Comparison of ENCODE assay signal across 15 cellular contexts in genomic region chr11:10457901-10458300, GRCh38. TPM values are rescaled to one million over a fixed set of nuclear protein-coding genes. Genes with fewer than 3 reads are reported as not detected.
DNase-seq lines count a peak whose midpoint lies in the region; ATAC-seq, FAIRE-seq and TF ChIP-seq lines count a peak whose summit lies in the region.
"Had no signal": no experiment of that assay in that cellular context is flagged by ENCODE, and none has a peak within 500 bp of the region (broad histone marks: within the 10 kb centered on the region; RNA-seq: fewer than 3 reads in every experiment).

No MANE protein-coding gene starts in this region.

- no peak overlapping the region for H3K9ac ChIP-seq in mesenchymal stem cell (ENCODE audit: low read length)

- no peak overlapping the region for H3K4me2 ChIP-seq in mesenchymal stem cell (ENCODE audit: low read length, poor library complexity, severe bottlenecking)

- H3K4me1 Mint-ChIP-seq in CD4-positive, alpha-beta T cell (ENCODE audit: low read depth), result peaks cover 59% of the 10 kb centered on the region
- peaks cover 55% of the 10 kb centered on the region for H3K4me1 Mint-ChIP-seq in activated CD8-positive, alpha-beta T cell treated with anti-CD3 and anti-CD28 coated beads, Interleukin-2, amount 10 ng/mL, durations not matched to agents 7 days and 5 days (ENCODE audit: low read depth)

- H4K91ac ChIP-seq in mesenchymal stem cell (ENCODE audit: low read length), result no peak overlapping the region

- no peak for TF ChIP-seq POLR2A in GM12892 (IDR thresholded peaks at IDR 0.05; ENCODE audit: low read depth, low read length)

- H3K4ac ChIP-seq in mesenchymal stem cell (ENCODE audit: low read depth in 1 of 2, low read length in 2 of 2), result no peak overlapping the region

- no peak overlapping the region for H3K14ac ChIP-seq in mesenchymal stem cell (ENCODE audit: low read length in 2 of 2)

- POLR2A ChIA-PET in CD4-positive, alpha-beta T cell (lab: Charles Lee), result interaction anchor here (1.0 to 3.4 kb wide), 7 partner anchors 16 to 997 kb away, joined by 3 to 18 read pairs (median 3); partner anchors contain the start of genes EIF4G2, RNF141 and ZNF143
- POLR2A ChIA-PET in activated CD8-positive, alpha-beta T cell treated with anti-CD3 and anti-CD28 coated beads, Interleukin-2, amount 10 ng/mL, durations not matched to agents 7 days and 5 days (lab: Charles Lee), result interaction anchor here (0.9 to 4.8 kb wide), 2 partner anchors 83 to 293 kb away, joined by 3 to 29 read pairs; partner anchors contain the start of genes CTR9 and RNF141

- H3K79me1 ChIP-seq in mesenchymal stem cell (replicated peaks; ENCODE audit: low read length, poor library complexity, severe bottlenecking), result peaks cover 26% of the 10 kb centered on the region

- CTCF ChIA-PET in CD4-positive, alpha-beta T cell (lab: Charles Lee), result interaction anchor here (0.7 to 3.0 kb wide), 3 partner anchors 12 to 83 kb away, joined by 3 to 19 read pairs (median 9); partner anchors contain the start of gene RNF141
- CTCF ChIA-PET in activated CD8-positive, alpha-beta T cell treated with anti-CD3 and anti-CD28 coated beads, Interleukin-2, amount 10 ng/mL, durations not matched to agents 7 days and 5 days (lab: Charles Lee), result interaction anchor here (1.2 to 4.6 kb wide), 7 partner anchors 15 to 278 kb away, joined by 3 to 42 read pairs (median 4); partner anchors contain the start of gene RNF141

- H3K4me1 ChIP-seq in mesenchymal stem cell (ENCODE audit: control insufficient read depth, insufficient read depth, low read depth, low read length), result peaks cover 36% of the 10 kb centered on the region
- H3K4me1 ChIP-seq: right lobe of liver had no signal

- FAIRE-seq in GM12892 (lab: Jason Lieb, UNC), result peak; percentile 33
- FAIRE-seq: G401.6 had no signal

- H2AK5ac ChIP-seq in mesenchymal stem cell (ENCODE audit: low read length, severe bottlenecking), result no peak overlapping the region

- no peak overlapping the region for H2BK120ac ChIP-seq in mesenchymal stem cell (ENCODE audit: low read depth, low read length)

- peak overlapping the region in 1 of 2 experiments; percentile 23 for H3K23ac ChIP-seq in mesenchymal stem cell (ENCODE audit: low read length in 2 of 2)

- H3K9me3 Mint-ChIP-seq in CD4-positive, alpha-beta T cell, result no peaks in the 10 kb centered on the region
- no peaks in the 10 kb centered on the region for H3K9me3 Mint-ChIP-seq in activated CD8-positive, alpha-beta T cell treated with anti-CD3 and anti-CD28 coated beads, Interleukin-2, amount 10 ng/mL, durations not matched to agents 7 days and 5 days (ENCODE audit: insufficient read depth)
- H3K9me3 Mint-ChIP-seq: natural killer cell treated with Interleukin-12 subunit alpha and Interleukin-12 subunit beta and Interleukin-15 and Interleukin-18, amount 100 ng/mL, for 72 hours; WTC11 had no signal

- no peak for TF ChIP-seq CTCF in CD4-positive, alpha-beta T cell (IDR thresholded peaks at IDR 0.05)

- peak overlapping the region; percentile 93 for H3K4me3 Mint-ChIP-seq in CD4-positive, alpha-beta T cell
- peak overlapping the region; percentile 85 for H3K4me3 Mint-ChIP-seq in activated CD8-positive, alpha-beta T cell treated with anti-CD3 and anti-CD28 coated beads, Interleukin-2, amount 10 ng/mL, durations not matched to agents 7 days and 5 days
- H3K4me3 Mint-ChIP-seq: WTC11 had no signal

- no peak for ATAC-seq in CD4-positive, alpha-beta T cell (ENCODE audit: poor library complexity)
- ATAC-seq in activated CD8-positive, alpha-beta T cell treated with anti-CD3 and anti-CD28 coated beads, Interleukin-2, amount 10 ng/mL, durations not matched to agents 7 days and 5 days, result no peak
- ATAC-seq in GM21526 (IDR thresholded peaks at IDR 0.05; ENCODE audit: low FRiP score, unreplicated experiment) (no peak), GM21529 (IDR thresholded peaks at IDR 0.05; ENCODE audit: unreplicated experiment) (no peak)
- ATAC-seq: left cardiac atrium; natural killer cell treated with Interleukin-12 subunit alpha and Interleukin-12 subunit beta and Interleukin-15 and Interleukin-18, amount 100 ng/mL, for 72 hours; right lobe of liver; WTC11 had no signal

- intact Hi-C loops in CD4-positive, alpha-beta T cell (cut with DNase I, micrococcal nuclease), result loop anchor here (2.0 to 10.0 kb wide), 8 partner anchors 45 to 1771 kb away; partner anchors contain the start of genes RNF141 (in 1 of the 2), SBF2 (in 1 of the 2) and ZBED5 (in 1 of the 2)

- peak overlapping the region; percentile 89 for H3K27ac ChIP-seq in CD4-positive, alpha-beta T cell (ENCODE audit: low read depth, low read length)
- no peak overlapping the region for H3K27ac ChIP-seq in mesenchymal stem cell (ENCODE audit: low read length, poor library complexity, severe bottlenecking)
- H3K27ac ChIP-seq: right lobe of liver had no signal

- H3K36me3 ChIP-seq in mesenchymal stem cell (ENCODE audit: control insufficient read depth in 1 of 2, insufficient read depth in 2 of 2, low read depth in 1 of 2, low read length in 2 of 2), result peaks cover 12 to 23% of the 10 kb centered on the region in 2 experiments
- H3K36me3 ChIP-seq: right lobe of liver had no signal

- no peaks in the 10 kb centered on the region for H3K27me3 ChIP-seq in CD4-positive, alpha-beta T cell (ENCODE audit: control insufficient read depth, insufficient read depth, low read length)
- no peaks in the 10 kb centered on the region for H3K27me3 ChIP-seq in mesenchymal stem cell (ENCODE audit: control insufficient read depth in 1 of 2, insufficient read depth in 1 of 2, low read length in 2 of 2)
- H3K27me3 ChIP-seq: right lobe of liver had no signal

- no peaks in the 10 kb centered on the region for H3K9me3 ChIP-seq in CD4-positive, alpha-beta T cell (ENCODE audit: control insufficient read depth, low read length)
- H3K9me3 ChIP-seq in mesenchymal stem cell (ENCODE audit: control insufficient read depth, low read length), result no peaks in the 10 kb centered on the region
- H3K9me3 ChIP-seq: right lobe of liver had no signal

- H2AFZ ChIP-seq in mesenchymal stem cell (ENCODE audit: low read depth, low read length), result no peak overlapping the region

- no peaks in the 10 kb centered on the region for H3K27me3 Mint-ChIP-seq in CD4-positive, alpha-beta T cell
- no peaks in the 10 kb centered on the region for H3K27me3 Mint-ChIP-seq in activated CD8-positive, alpha-beta T cell treated with anti-CD3 and anti-CD28 coated beads, Interleukin-2, amount 10 ng/mL, durations not matched to agents 7 days and 5 days (ENCODE audit: low read depth)

- H3K4me3 ChIP-seq in mesenchymal stem cell (ENCODE audit: insufficient read depth in 1 of 2, low read depth in 1 of 2, low read length in 2 of 2), result peak overlapping the region in 1 of 2 experiments; percentile 34
- H3K4me3 ChIP-seq: right lobe of liver had no signal

- peak overlapping the region; percentile 95 for H3K27ac Mint-ChIP-seq in CD4-positive, alpha-beta T cell
- peak overlapping the region; percentile 92 for H3K27ac Mint-ChIP-seq in activated CD8-positive, alpha-beta T cell treated with anti-CD3 and anti-CD28 coated beads, Interleukin-2, amount 10 ng/mL, durations not matched to agents 7 days and 5 days
- H3K27ac Mint-ChIP-seq: WTC11 had no signal

- peaks cover 22% of the 10 kb centered on the region for H3K36me3 Mint-ChIP-seq in CD4-positive, alpha-beta T cell (ENCODE audit: low read depth)
- H3K36me3 Mint-ChIP-seq in activated CD8-positive, alpha-beta T cell treated with anti-CD3 and anti-CD28 coated beads, Interleukin-2, amount 10 ng/mL, durations not matched to agents 7 days and 5 days (ENCODE audit: low read depth), result peaks cover 17% of the 10 kb centered on the region
- H3K36me3 Mint-ChIP-seq: natural killer cell treated with Interleukin-12 subunit alpha and Interleukin-12 subunit beta and Interleukin-15 and Interleukin-18, amount 100 ng/mL, for 72 hours; WTC11 had no signal

- no peak overlapping the region for H4K8ac ChIP-seq in mesenchymal stem cell (ENCODE audit: low read length)

- no peak overlapping the region for H3K18ac ChIP-seq in mesenchymal stem cell (ENCODE audit: low read depth in 1 of 2, low read length in 2 of 2)

- H2BK5ac ChIP-seq in mesenchymal stem cell (ENCODE audit: low read depth, low read length, poor library complexity, severe bottlenecking), result no peak overlapping the region

- DNase-seq in CD4-positive, alpha-beta T cell, result no peak
- DNase-seq in GM12892 (ENCODE audit: insufficient read length) (no peak), mesenchymal stem cell (no peak), activated gamma-delta T cell treated with Interleukin-2 at 50 U/mL for 16 hours (no peak), NCI-H2107 treated with DMSO at 0.1 percent for 48 hours (lab: John Stamatoyannopoulos, UW; ENCODE audit: unreplicated experiment) (no peak)
- DNase-seq in activated CD8-positive, alpha-beta T cell treated with anti-CD3 and anti-CD28 coated beads, Interleukin-2, amount 10 ng/mL, durations not matched to agents 7 days and 5 days, result no peak
- DNase-seq: caudate nucleus, left cardiac atrium, NCI-H2081, right lobe of liver had no signal

- H2BK15ac ChIP-seq in mesenchymal stem cell (ENCODE audit: low read depth, poor library complexity, severe bottlenecking), result no peak overlapping the region

- H2BK12ac ChIP-seq in mesenchymal stem cell (ENCODE audit: low read length in 2 of 2), result peak overlapping the region; percentile 8 to 54

RNA-seq across cellular contexts. Expression of gene AMPD3, which starts 2.8 kb away (rescaled TPM):
- total RNA-seq in CD4-positive, alpha-beta T cell, result 10 to 100 TPM; 13.2 to 14.1 TPM
- polyA plus RNA-seq in GM12892 (2012; ENCODE audit: missing spikeins), result 49.2 TPM
- 10 to 100 TPM; 11.9 to 12.3 TPM for total RNA-seq in activated CD8-positive, alpha-beta T cell treated with anti-CD3 and anti-CD28 coated beads, Interleukin-2, amount 10 ng/mL, durations not matched to agents 7 days and 5 days
- polyA plus RNA-seq in mesenchymal stem cell (2013, experiment 1 of 2), result 19.4 TPM
- 19.7 TPM for polyA plus RNA-seq in mesenchymal stem cell (2013, experiment 2 of 2)
